2 cellular contexts compared by ENCODE assay signal in genomic region chr1:203467550-203467921, GRCh38.
TF ChIP-seq lines count a peak whose summit lies in the region.

No MANE protein-coding gene starts in this region.

TF ChIP-seq in liver, 16 proteins besides CTCF, POLR2A, EP300 and RAD21:
- peak; percentile 80 for TF ChIP-seq NR2F2 (IDR thresholded peaks at IDR 0.05)
- no peak for TF ChIP-seq TAF1 (conservative IDR thresholded peaks at IDR 0.05)

TF ChIP-seq in HepG2, 621 proteins besides CTCF, POLR2A, EP300 and RAD21:
- TF ChIP-seq ZNF124 (CRISPR knock-in tag; IDR thresholded peaks at IDR 0.05): no peak
- TF ChIP-seq ZNF235 (CRISPR knock-in tag; IDR thresholded peaks at IDR 0.05; ENCODE audit: borderline replicate concordance): no peak
- TF ChIP-seq ZNF431 (CRISPR knock-in tag; IDR thresholded peaks at IDR 0.05; ENCODE audit: borderline replicate concordance, low read depth): no peak
- no peak for TF ChIP-seq TAF15 (IDR thresholded peaks at IDR 0.05; ENCODE audit: low read depth, low read length, poor library complexity, severe bottlenecking)
- no peak for TF ChIP-seq MTF2 (CRISPR knock-in tag; IDR thresholded peaks at IDR 0.05; ENCODE audit: borderline replicate concordance)
- TF ChIP-seq ZNF34 (CRISPR knock-in tag; IDR thresholded peaks at IDR 0.05; ENCODE audit: borderline replicate concordance): no peak
- TF ChIP-seq ZNF749 (CRISPR knock-in tag; IDR thresholded peaks at IDR 0.05; ENCODE audit: borderline replicate concordance): no peak
- no peak for TF ChIP-seq GABPA (IDR thresholded peaks at IDR 0.05; ENCODE audit: low read depth, low read length)
- TF ChIP-seq GABPA (CRISPR knock-in tag; IDR thresholded peaks at IDR 0.05; ENCODE audit: low read depth): no peak
- TF ChIP-seq, protein P1, sequence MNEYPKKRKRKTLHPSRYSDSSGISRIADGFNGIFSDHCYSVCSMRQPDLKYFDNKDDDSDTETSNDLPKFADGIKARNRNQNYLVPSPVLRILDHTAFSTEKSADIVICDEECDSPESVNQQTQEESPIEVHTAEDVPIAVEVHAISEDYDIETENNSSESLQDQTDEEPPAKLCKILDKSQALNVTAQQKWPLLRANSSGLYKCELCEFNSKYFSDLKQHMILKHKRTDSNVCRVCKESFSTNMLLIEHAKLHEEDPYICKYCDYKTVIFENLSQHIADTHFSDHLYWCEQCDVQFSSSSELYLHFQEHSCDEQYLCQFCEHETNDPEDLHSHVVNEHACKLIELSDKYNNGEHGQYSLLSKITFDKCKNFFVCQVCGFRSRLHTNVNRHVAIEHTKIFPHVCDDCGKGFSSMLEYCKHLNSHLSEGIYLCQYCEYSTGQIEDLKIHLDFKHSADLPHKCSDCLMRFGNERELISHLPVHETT (CRISPR knock-in tag; conservative IDR thresholded peaks at IDR 0.05): no peak
- TF ChIP-seq NR3C1 (CRISPR knock-in tag; IDR thresholded peaks at IDR 0.05): no peak
- no peak for TF ChIP-seq RBM39 (IDR thresholded peaks at IDR 0.05; ENCODE audit: low read depth, low read length, poor library complexity, severe bottlenecking)
- no peak for TF ChIP-seq PHF5A (CRISPR knock-in tag; IDR thresholded peaks at IDR 0.05; ENCODE audit: low read depth, unreplicated experiment)
- TF ChIP-seq KLF11 (CRISPR knock-in tag; IDR thresholded peaks at IDR 0.05): no peak
- no peak for TF ChIP-seq MEIS2 (CRISPR knock-in tag; IDR thresholded peaks at IDR 0.05)
- TF ChIP-seq ZNF282 (IDR thresholded peaks at IDR 0.05; ENCODE audit: partially characterized antibody): no peak
- TF ChIP-seq CHD2 (IDR thresholded peaks at IDR 0.05; ENCODE audit: low read depth, low read length): no peak
- TF ChIP-seq, protein P2, sequence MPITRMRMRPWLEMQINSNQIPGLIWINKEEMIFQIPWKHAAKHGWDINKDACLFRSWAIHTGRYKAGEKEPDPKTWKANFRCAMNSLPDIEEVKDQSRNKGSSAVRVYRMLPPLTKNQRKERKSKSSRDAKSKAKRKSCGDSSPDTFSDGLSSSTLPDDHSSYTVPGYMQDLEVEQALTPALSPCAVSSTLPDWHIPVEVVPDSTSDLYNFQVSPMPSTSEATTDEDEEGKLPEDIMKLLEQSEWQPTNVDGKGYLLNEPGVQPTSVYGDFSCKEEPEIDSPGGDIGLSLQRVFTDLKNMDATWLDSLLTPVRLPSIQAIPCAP (CRISPR knock-in tag; IDR thresholded peaks at IDR 0.05; ENCODE audit: low read depth): no peak
TF ChIP-seq in HepG2: peak in this region for 0.
